In genomic region chr13:69565334-69565733, GRCh38 we compare ENCODE assay signal across 8 cellular contexts.
DNase-seq lines count a peak whose midpoint lies in the region; ATAC-seq and TF ChIP-seq lines count a peak whose summit lies in the region.

No MANE protein-coding gene starts in this region.

- CTCF ChIA-PET in WTC11 (lab: Charles Lee): interaction anchor here (0.6 to 1.5 kb wide), 14 partner anchors 9 to 294 kb away, joined by 3 to 11 read pairs (median 3); no protein-coding TSS in a partner anchor

- no peaks in the 10 kb centered on the region for H3K36me3 Mint-ChIP-seq in WTC11
- H3K36me3 Mint-ChIP-seq in stimulated activated naive B cell treated with anti-CD40 and anti-IgM and Interleukin-4, amounts not matched to agents 10 μg/mL and 1 μg/mL and 100 μg/mL, for 72 hours: no peaks in the 10 kb centered on the region

- peaks cover 9% of the 10 kb centered on the region for H3K9me3 Mint-ChIP-seq in WTC11
- peaks cover 0 to 2% of the 10 kb centered on the region in 2 donors for H3K9me3 Mint-ChIP-seq in stimulated activated naive B cell treated with anti-CD40 and anti-IgM and Interleukin-4, amounts not matched to agents 10 μg/mL and 1 μg/mL and 100 μg/mL, for 72 hours

- ATAC-seq in GM19372 (IDR thresholded peaks at IDR 0.05; ENCODE audit: low read depth, unreplicated experiment) (peak; percentile 57), WTC11 (peak; percentile 95)
- ATAC-seq in stimulated activated naive B cell treated with anti-CD40 and anti-IgM and Interleukin-4, amounts not matched to agents 10 μg/mL and 1 μg/mL and 100 μg/mL, for 72 hours (replicated peaks): peak; percentile 65 to 71

- H3K4me3 Mint-ChIP-seq in WTC11: no peak overlapping the region
- H3K4me3 Mint-ChIP-seq in stimulated activated naive B cell treated with anti-CD40 and anti-IgM and Interleukin-4, amounts not matched to agents 10 μg/mL and 1 μg/mL and 100 μg/mL, for 72 hours: no peak overlapping the region

- DNase-seq in ACHN (peak; percentile 67), HK-2 (ENCODE audit: unreplicated experiment) (peak; percentile 3), WTC11 (ENCODE audit: low spot score) (peak; percentile 34), epidermal melanocyte (ENCODE audit: insufficient read length, low spot score) (no peak)
- no peak for DNase-seq in stimulated activated naive B cell treated with anti-CD40 and anti-IgM and Interleukin-4, amounts not matched to agents 10 μg/mL and 1 μg/mL and 100 μg/mL, for 72 hours
- no peak for DNase-seq in stimulated activated CD4-positive, alpha-beta T cell treated with anti-CD3 and anti-CD28 coated beads, Interleukin-4, amount 100 ng/mL, for 24 hours
- no peak for DNase-seq in central memory CD4-positive, alpha-beta T cell

- TF ChIP-seq CTCF in WTC11 (IDR thresholded peaks at IDR 0.05): peak; percentile 54

- H3K4me1 Mint-ChIP-seq in WTC11: no peaks in the 10 kb centered on the region
- H3K4me1 Mint-ChIP-seq in stimulated activated naive B cell treated with anti-CD40 and anti-IgM and Interleukin-4, amounts not matched to agents 10 μg/mL and 1 μg/mL and 100 μg/mL, for 72 hours: no peaks in the 10 kb centered on the region

- in situ Hi-C loops in ACHN (cut with HindIII; ENCODE audit: low pct_ligation_motif_present, low pct_unique_long_range_greater_than_20kb, low sequenced_read_pairs): no loop called here

- H3K27me3 Mint-ChIP-seq in WTC11 (ENCODE audit: low read depth): no peaks in the 10 kb centered on the region
- no peaks in the 10 kb centered on the region for H3K27me3 Mint-ChIP-seq in stimulated activated naive B cell treated with anti-CD40 and anti-IgM and Interleukin-4, amounts not matched to agents 10 μg/mL and 1 μg/mL and 100 μg/mL, for 72 hours

- no peak overlapping the region for H3K27ac Mint-ChIP-seq in WTC11
- H3K27ac Mint-ChIP-seq in stimulated activated naive B cell treated with anti-CD40 and anti-IgM and Interleukin-4, amounts not matched to agents 10 μg/mL and 1 μg/mL and 100 μg/mL, for 72 hours: no peak overlapping the region

- POLR2A ChIA-PET in WTC11 (lab: Charles Lee): interaction anchor here (0.6 kb wide), 1 partner anchor 294 kb away, joined by 5 read pairs; no protein-coding TSS in a partner anchor

TF ChIP-seq in WTC11, 78 proteins besides CTCF, POLR2A, EP300 and RAD21:
- no peak for TF ChIP-seq CDX4 (CRISPR knock-in tag; IDR thresholded peaks at IDR 0.05; ENCODE audit: borderline replicate concordance)
- no peak for TF ChIP-seq ZNF671 (CRISPR knock-in tag; IDR thresholded peaks at IDR 0.05)
- TF ChIP-seq FOXP4 (CRISPR knock-in tag; IDR thresholded peaks at IDR 0.05): no peak
- TF ChIP-seq IRF2 (CRISPR knock-in tag; IDR thresholded peaks at IDR 0.05; ENCODE audit: borderline replicate concordance, low read depth): no peak
- TF ChIP-seq ZNF121 (CRISPR knock-in tag; IDR thresholded peaks at IDR 0.05): no peak
- TF ChIP-seq TEAD4 (CRISPR knock-in tag; IDR thresholded peaks at IDR 0.05): no peak
- no peak for TF ChIP-seq PRDM15 (CRISPR knock-in tag; IDR thresholded peaks at IDR 0.05)
- TF ChIP-seq GRHL2 (CRISPR knock-in tag; IDR thresholded peaks at IDR 0.05; ENCODE audit: insufficient replicate concordance, severe bottlenecking): no peak
- no peak for TF ChIP-seq IRF1 (CRISPR knock-in tag; IDR thresholded peaks at IDR 0.05)
- no peak for TF ChIP-seq ETV6 (CRISPR knock-in tag; IDR thresholded peaks at IDR 0.05)

Comparison
In these comparisons a context has a peak if more than half of its experiments do, and no peak if none do; other contexts are left out.
1. DNase-seq: peak in ACHN (single experiment), HK-2 (single experiment) and WTC11 (single experiment); none in stimulated activated naive B cell treated with anti-CD40 and anti-IgM and Interleukin-4, amounts not matched to agents 10 μg/mL and 1 μg/mL and 100 μg/mL, for 72 hours (single experiment), stimulated activated CD4-positive, alpha-beta T cell treated with anti-CD3 and anti-CD28 coated beads, Interleukin-4, amount 100 ng/mL, for 24 hours (single experiment), epidermal melanocyte (single experiment) and central memory CD4-positive, alpha-beta T cell (single experiment).
2. Peak in every context shown above with its lines, with median percentiles within 50 percentile points of each other: ATAC-seq.